Comparison of ENCODE assay signal across 8 cellular contexts in the genomic region with DNA sequence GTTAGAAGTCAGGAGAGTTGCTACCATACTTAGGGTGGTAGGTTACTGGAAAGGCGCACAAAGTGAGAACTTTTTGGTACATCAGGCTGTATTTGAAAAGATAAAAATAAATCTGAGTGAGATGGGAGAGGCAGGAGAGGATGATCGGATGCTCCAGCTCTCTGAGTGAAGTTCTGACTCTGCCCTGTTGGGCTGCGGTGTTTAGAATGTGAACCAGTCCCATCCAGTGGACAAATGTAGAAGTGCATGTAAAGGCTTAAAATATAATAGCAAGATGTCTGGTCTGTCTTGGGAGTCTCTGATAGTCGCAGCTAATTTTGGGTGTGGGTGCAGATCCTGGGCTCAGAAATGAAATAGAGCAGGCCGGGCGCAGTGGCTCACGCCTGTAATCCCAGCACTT. TPM values are rescaled to one million over a fixed set of nuclear protein-coding genes. Genes with fewer than 3 reads are reported as not detected.
A peak's percentile ranks its signal among the peaks of the same experiment; 100 is the strongest.
DNase-seq lines count a peak whose midpoint lies in the region; ATAC-seq, FAIRE-seq and TF ChIP-seq lines count a peak whose summit lies in the region.

No MANE protein-coding gene starts in this region.

- no peak overlapping the region for H3K27ac ChIP-seq in esophagus muscularis mucosa (replicated peaks in 1 of 4)

- peak in 8 of 14 donors; percentile 5 to 45 (median 10) for DNase-seq in C1 segment of cervical spinal cord (lab: John Stamatoyannopoulos, UW)
- DNase-seq in GM18507 (ENCODE audit: extremely low spot score, insufficient read length, low read depth) = peak; percentile 49
- DNase-seq in NCI-H2081 treated with DMSO at 0.1 percent for 48 hours (lab: John Stamatoyannopoulos, UW) = peak; percentile 11
- DNase-seq in WTC11 (ENCODE audit: low spot score) = peak; percentile 21
- peak; percentile 91 for DNase-seq in esophagus muscularis mucosa (ENCODE audit: extremely low spot score)
- peak; percentile 10 to 66 (median 28) for DNase-seq in naive thymus-derived CD8-positive, alpha-beta T cell
- DNase-seq in lower leg skin (ENCODE audit: low spot score in 2 of 2) = no peak

- no peak overlapping the region for H3K27ac Mint-ChIP-seq in WTC11
- H3K27ac Mint-ChIP-seq in naive thymus-derived CD8-positive, alpha-beta T cell = no peak overlapping the region

- TF ChIP-seq POLR2A in esophagus muscularis mucosa (IDR thresholded peaks at IDR 0.05; ENCODE audit: low read depth) = no peak
- no peak for TF ChIP-seq POLR2A in lower leg skin (IDR thresholded peaks at IDR 0.05)

- POLR2A ChIA-PET in WTC11 (lab: Charles Lee) = interaction anchor here (0.6 kb wide), 1 partner anchor 8 kb away, joined by 3 read pairs; no protein-coding TSS in a partner anchor
- POLR2A ChIA-PET in naive thymus-derived CD8-positive, alpha-beta T cell (lab: Charles Lee) = no interaction called here

- CTCF ChIA-PET in WTC11 (lab: Charles Lee) = interaction anchor here (0.6 to 2.5 kb wide), 26 partner anchors 8 to 1039 kb away, joined by 3 to 44 read pairs (median 4); partner anchors contain the start of genes HIGD1A and NKTR

- ATAC-seq in HG02870 (IDR thresholded peaks at IDR 0.05; ENCODE audit: unreplicated experiment) (peak; percentile 88), WTC11 (peak; percentile 95)
- ATAC-seq in naive thymus-derived CD8-positive, alpha-beta T cell = peak; percentile 99 to 100

- H3K4me1 ChIP-seq in esophagus muscularis mucosa = peaks cover 10 to 56% (median 49%) of the 10 kb centered on the region in 4 donors

- no peaks in the 10 kb centered on the region for H3K27me3 Mint-ChIP-seq in WTC11 (ENCODE audit: low read depth)
- peaks cover 0 to 10% (median 0%) of the 10 kb centered on the region in 5 donors for H3K27me3 Mint-ChIP-seq in naive thymus-derived CD8-positive, alpha-beta T cell

- H3K9me3 ChIP-seq in esophagus muscularis mucosa = no peaks in the 10 kb centered on the region

- no peak for TF ChIP-seq EP300 in esophagus muscularis mucosa (IDR thresholded peaks at IDR 0.05)

- no peaks in the 10 kb centered on the region for H3K9me3 Mint-ChIP-seq in WTC11
- H3K9me3 Mint-ChIP-seq in naive thymus-derived CD8-positive, alpha-beta T cell = no peaks in the 10 kb centered on the region

- peak; percentile 82 for FAIRE-seq in GM18507 (lab: Jason Lieb, UNC)

- no peaks in the 10 kb centered on the region for H3K36me3 Mint-ChIP-seq in WTC11
- peaks cover 0 to 3% (median 0%) of the 10 kb centered on the region in 3 donors for H3K36me3 Mint-ChIP-seq in naive thymus-derived CD8-positive, alpha-beta T cell

- TF ChIP-seq CTCF in WTC11 (IDR thresholded peaks at IDR 0.05) = peak; percentile 28; the same call in 1 of the 2 replicates
- TF ChIP-seq CTCF in esophagus muscularis mucosa (IDR thresholded peaks at IDR 0.05) = peak; percentile 74 to 89 (median 88)
- peak in 1 of 3 donors; percentile 47 for TF ChIP-seq CTCF in lower leg skin (IDR thresholded peaks at IDR 0.05)

- H3K36me3 ChIP-seq in esophagus muscularis mucosa = no peaks in the 10 kb centered on the region

- intact Hi-C loops in esophagus muscularis mucosa (cut with DNase I) (no loop called here), lower leg skin (cut with DNase I; ENCODE audit: low total_unique reads) (loop anchor here (10.0 kb wide), 1 partner anchor 65 kb away; the partner anchor contains the start of gene CCDC13)

- peak overlapping the region in 1 of 4 donors; percentile 15 for H3K4me3 ChIP-seq in esophagus muscularis mucosa
- no peak overlapping the region for H3K4me3 ChIP-seq in lower leg skin (ENCODE audit: low read depth, poor library complexity, severe bottlenecking)

- no peak overlapping the region for H3K4me3 Mint-ChIP-seq in WTC11
- H3K4me3 Mint-ChIP-seq in naive thymus-derived CD8-positive, alpha-beta T cell = no peak overlapping the region

- peaks cover 9% of the 10 kb centered on the region for H3K4me1 Mint-ChIP-seq in WTC11
- H3K4me1 Mint-ChIP-seq in naive thymus-derived CD8-positive, alpha-beta T cell = peaks cover 0 to 2% (median 0%) of the 10 kb centered on the region in 4 donors

- WGBS in esophagus muscularis mucosa = 34% methylated on average over 7 of the region's 7 CpGs
- 28 to 29% methylated on average over 7 of the region's 7 CpGs for WGBS in lower leg skin, 2 donors

- H3K27me3 ChIP-seq in esophagus muscularis mucosa = no peaks in the 10 kb centered on the region

TF ChIP-seq in WTC11, 78 proteins besides CTCF, POLR2A, EP300 and RAD21:
- TF ChIP-seq FOXJ3 (CRISPR knock-in tag; IDR thresholded peaks at IDR 0.05; ENCODE audit: borderline replicate concordance) (no peak), NFYB (CRISPR knock-in tag; conservative IDR thresholded peaks at IDR 0.05; ENCODE audit: low read depth) (no peak), CBFB (CRISPR knock-in tag; IDR thresholded peaks at IDR 0.05; ENCODE audit: low read depth) (no peak), ZMAT4 (CRISPR knock-in tag; IDR thresholded peaks at IDR 0.05) (no peak), ERG (CRISPR knock-in tag; IDR thresholded peaks at IDR 0.05) (no peak), ZNF425 (CRISPR knock-in tag; conservative IDR thresholded peaks at IDR 0.05) (no peak), TEAD1 (CRISPR knock-in tag; IDR thresholded peaks at IDR 0.05) (no peak), MXD4 (CRISPR knock-in tag; IDR thresholded peaks at IDR 0.05; ENCODE audit: borderline replicate concordance) (no peak), ESRRA (CRISPR knock-in tag; IDR thresholded peaks at IDR 0.05; ENCODE audit: borderline replicate concordance) (no peak)
- TF ChIP-seq, protein P1, sequence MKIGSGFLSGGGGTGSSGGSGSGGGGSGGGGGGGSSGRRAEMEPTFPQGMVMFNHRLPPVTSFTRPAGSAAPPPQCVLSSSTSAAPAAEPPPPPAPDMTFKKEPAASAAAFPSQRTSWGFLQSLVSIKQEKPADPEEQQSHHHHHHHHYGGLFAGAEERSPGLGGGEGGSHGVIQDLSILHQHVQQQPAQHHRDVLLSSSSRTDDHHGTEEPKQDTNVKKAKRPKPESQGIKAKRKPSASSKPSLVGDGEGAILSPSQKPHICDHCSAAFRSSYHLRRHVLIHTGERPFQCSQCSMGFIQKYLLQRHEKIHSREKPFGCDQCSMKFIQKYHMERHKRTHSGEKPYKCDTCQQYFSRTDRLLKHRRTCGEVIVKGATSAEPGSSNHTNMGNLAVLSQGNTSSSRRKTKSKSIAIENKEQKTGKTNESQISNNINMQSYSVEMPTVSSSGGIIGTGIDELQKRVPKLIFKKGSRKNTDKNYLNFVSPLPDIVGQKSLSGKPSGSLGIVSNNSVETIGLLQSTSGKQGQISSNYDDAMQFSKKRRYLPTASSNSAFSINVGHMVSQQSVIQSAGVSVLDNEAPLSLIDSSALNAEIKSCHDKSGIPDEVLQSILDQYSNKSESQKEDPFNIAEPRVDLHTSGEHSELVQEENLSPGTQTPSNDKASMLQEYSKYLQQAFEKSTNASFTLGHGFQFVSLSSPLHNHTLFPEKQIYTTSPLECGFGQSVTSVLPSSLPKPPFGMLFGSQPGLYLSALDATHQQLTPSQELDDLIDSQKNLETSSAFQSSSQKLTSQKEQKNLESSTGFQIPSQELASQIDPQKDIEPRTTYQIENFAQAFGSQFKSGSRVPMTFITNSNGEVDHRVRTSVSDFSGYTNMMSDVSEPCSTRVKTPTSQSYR (CRISPR knock-in tag; IDR thresholded peaks at IDR 0.05) = no peak

RNA-seq across cellular contexts. Expression of gene ACKR2, which starts 30.4 kb away (rescaled TPM):
- 0.28 to 0.41 TPM (median 0.39 TPM) in 3 replicates for total RNA-seq in WTC11 (2021)
- total RNA-seq in esophagus muscularis mucosa = 10 to 100 TPM in 1 of 4 donors, 1 to 10 TPM in 3; 2.5 to 15.9 (median 7.6) TPM
- total RNA-seq in naive thymus-derived CD8-positive, alpha-beta T cell = under 1 TPM; 0.39 to 0.85 TPM
- under 1 TPM in 2 of 3 donors, not detected in 1; 0.22 to 0.51 TPM for polyA plus RNA-seq in naive thymus-derived CD8-positive, alpha-beta T cell
- total RNA-seq in lower leg skin = 1 to 10 TPM; 3.7 to 6.3 (median 4.5) TPM

RNA-seq across cellular contexts. Expression of gene HIGD1A, which starts 35.3 kb away (rescaled TPM):
- 74.6 to 80.7 TPM (median 76.2 TPM) in 3 replicates for total RNA-seq in WTC11 (2021)
- 100 to 1,000 TPM; 161 to 407 (median 272) TPM for total RNA-seq in esophagus muscularis mucosa
- 10 to 100 TPM; 23.0 to 26.5 TPM for total RNA-seq in naive thymus-derived CD8-positive, alpha-beta T cell
- 10 to 100 TPM; 70.8 to 88.3 (median 80.7) TPM for polyA plus RNA-seq in naive thymus-derived CD8-positive, alpha-beta T cell
- total RNA-seq in lower leg skin = 100 to 1,000 TPM in 3 of 4 donors, 10 to 100 TPM in 1; 45.1 to 123 (median 114) TPM

RNA-seq across cellular contexts. Expression of gene CYP8B1, which starts 36.1 kb away (rescaled TPM):
- 0.13 to 0.18 TPM (median 0.16 TPM) in 3 replicates for total RNA-seq in WTC11 (2021)
- not detected for total RNA-seq in esophagus muscularis mucosa
- not detected for total RNA-seq in naive thymus-derived CD8-positive, alpha-beta T cell
- not detected for polyA plus RNA-seq in naive thymus-derived CD8-positive, alpha-beta T cell
- not detected for total RNA-seq in lower leg skin

Comparison
In these comparisons a context has a peak if more than half of its experiments do, and no peak if none do; other contexts are left out.
1. DNase-seq: peak in C1 segment of cervical spinal cord (8 of 14), GM18507 (single experiment), NCI-H2081 treated with DMSO at 0.1 percent for 48 hours (single experiment), WTC11 (single experiment), esophagus muscularis mucosa (single experiment) and naive thymus-derived CD8-positive, alpha-beta T cell (10 of 10); none in lower leg skin (0 of 2).
2. Peak in every context shown above with its lines, with median percentiles within 50 percentile points of each other: ATAC-seq.